ENCODE assay signal across 1 cellular context in genomic region chr3:97793415-97794019, GRCh38.
A peak's percentile ranks its signal among the peaks of the same experiment; 100 is the strongest.
TF ChIP-seq lines count a peak whose summit lies in the region.

No MANE protein-coding gene starts in this region.

TF ChIP-seq in GM12878, 131 proteins besides CTCF, POLR2A, EP300 and RAD21 (continued from another document):
- TF ChIP-seq ATF2 (IDR thresholded peaks at IDR 0.05; ENCODE audit: low read length) (0 out of 2 replicates have a peak, but pooled peaks have one; percentile 22), IRF5 (IDR thresholded peaks at IDR 0.05; ENCODE audit: borderline replicate concordance) (no peak), CREB1 (IDR thresholded peaks at IDR 0.05; ENCODE audit: low read depth) (no peak), MYC (IDR thresholded peaks at IDR 0.05; ENCODE audit: insufficient read depth, insufficient read length, insufficient replicate concordance, low read length, severe bottlenecking) (no peak)
TF ChIP-seq in GM12878: peak in this region for 3.
